In genomic region chr3:175258763-175259162, GRCh38 we compare ENCODE assay signal across 19 cellular contexts.
DNase-seq lines count a peak whose midpoint lies in the region; ATAC-seq and TF ChIP-seq lines count a peak whose summit lies in the region.
"Had no signal": no experiment of that assay in that cellular context is flagged by ENCODE, and none has a peak within 500 bp of the region (broad histone marks: within the 10 kb centered on the region; RNA-seq: fewer than 3 reads in every experiment).

No MANE protein-coding gene starts in this region.

- dilution Hi-C loops in mammary epithelial cell (cut with HindIII; ENCODE audit: low sequenced_read_pairs) = no loop called here

- H3K27ac Mint-ChIP-seq in Calu3 (ENCODE audit: unreplicated experiment) = peak overlapping the region; percentile 1
- H3K27ac Mint-ChIP-seq: activated B cell treated with CpG ODN at 0.5 μM for 24 hours, H9 had no signal

- intact Hi-C loops in Calu3 (cut with micrococcal nuclease; ENCODE audit: unreplicated experiment) = no loop called here
- intact Hi-C loops in mammary epithelial cell (cut with micrococcal nuclease) = no loop called here
- intact Hi-C loops in left lung (cut with DNase I) = no loop called here

- no peak overlapping the region for H2AFZ ChIP-seq in mammary epithelial cell (ENCODE audit: low read depth, low read length)

- CTCF ChIA-PET in Calu3 (lab: Charles Lee) (interaction anchor here (0.7 kb wide), 1 partner anchor 34 kb away, joined by 3 read pairs; no protein-coding TSS in a partner anchor), mammary epithelial cell (lab: Charles Lee; ENCODE audit: low non-redundant PET) (no interaction called here)

- 83% methylated on average over 4 of the region's 4 CpGs for WGBS in mammary epithelial cell (ENCODE audit: low coverage, missing lambda C conversion rate)

- in situ Hi-C loops in mammary epithelial cell (cut with MboI; ENCODE audit: low sequenced_read_pairs in 2 of 2) = no loop called here

- BruUV-seq in Calu3 (replicated peaks; lab: Mats Ljungman, UMichigan) = no TSS peak
- BruUV-seq in mammary epithelial cell (replicated peaks; lab: Mats Ljungman, UMichigan) = no TSS peak

- H3K36me3 Mint-ChIP-seq in Calu3 (ENCODE audit: insufficient read depth, unreplicated experiment) = no peaks in the 10 kb centered on the region

- H3K9me3 ChIP-seq in mammary epithelial cell (replicated peaks; ENCODE audit: insufficient read depth, low read length) (no peaks in the 10 kb centered on the region), left lung (no peaks in the 10 kb centered on the region)
- H3K9me3 ChIP-seq: lower lobe of right lung had no signal

- TF ChIP-seq CTCF in Calu3 (IDR thresholded peaks at IDR 0.05; ENCODE audit: unreplicated experiment) (no peak), mammary epithelial cell (conservative IDR thresholded peaks at IDR 0.05 in 1 of 2, IDR thresholded peaks at IDR 0.05 in 1 of 2; ENCODE audit: extremely low read depth in 1 of 2, insufficient read depth in 1 of 2, low read depth in 1 of 2, low read length in 2 of 2) (no peak), left lung (IDR thresholded peaks at IDR 0.05) (no peak)

- H3K27me3 Mint-ChIP-seq in Calu3 (ENCODE audit: unreplicated experiment) = no peaks in the 10 kb centered on the region
- H3K27me3 Mint-ChIP-seq: activated B cell treated with CpG ODN at 0.5 μM for 24 hours had no signal

- H3K9me3 Mint-ChIP-seq in Calu3 (ENCODE audit: low read depth, unreplicated experiment) = no peaks in the 10 kb centered on the region
- H3K9me3 Mint-ChIP-seq: activated B cell treated with CpG ODN at 0.5 μM for 24 hours, H9 had no signal

- ATAC-seq in left lung (peak; percentile 50), GM21737 (IDR thresholded peaks at IDR 0.05; ENCODE audit: unreplicated experiment) (no peak), HG02610 (IDR thresholded peaks at IDR 0.05; ENCODE audit: unreplicated experiment) (no peak), GM21367 (IDR thresholded peaks at IDR 0.05; ENCODE audit: unreplicated experiment) (no peak)

- H3K4me1 ChIP-seq in mammary epithelial cell (ENCODE audit: insufficient read depth, low read length) = peaks cover 29% of the 10 kb centered on the region
- H3K4me1 ChIP-seq in left lung = no peaks in the 10 kb centered on the region
- H3K4me1 ChIP-seq: lower lobe of right lung had no signal

- no peaks in the 10 kb centered on the region for H3K79me2 ChIP-seq in mammary epithelial cell (ENCODE audit: insufficient read depth, low read length)

- H3K9ac ChIP-seq in mammary epithelial cell (ENCODE audit: insufficient read depth, low read length) = no peak overlapping the region

- H3K27ac ChIP-seq in mammary epithelial cell (ENCODE audit: insufficient read depth, low read depth, low read length) (no peak overlapping the region), left lung (no peak overlapping the region)
- H3K27ac ChIP-seq: dorsolateral prefrontal cortex, lower lobe of right lung had no signal

- H3K4me3 ChIP-seq in mammary epithelial cell (replicated peaks in 1 of 3; ENCODE audit: insufficient read depth in 1 of 3, low read depth in 2 of 3, low read length in 3 of 3) (no peak overlapping the region), left lung (no peak overlapping the region)
- H3K4me3 ChIP-seq: dorsolateral prefrontal cortex, lower lobe of right lung had no signal

- H3K36me3 ChIP-seq in mammary epithelial cell (ENCODE audit: insufficient read depth, low read length) = no peaks in the 10 kb centered on the region
- H3K36me3 ChIP-seq in left lung = no peaks in the 10 kb centered on the region
- H3K36me3 ChIP-seq: lower lobe of right lung had no signal

- DNase-seq in Calu3 (peak; percentile 56), LHCN-M2 (ENCODE audit: low read depth) (peak; percentile 85), mammary epithelial cell (peak; percentile 50), left lung (no peak)
- no peak for DNase-seq in activated CD4-positive, alpha-beta T cell treated with anti-CD3 and anti-CD28 coated beads for 48 hours
- DNase-seq: activated B cell treated with CpG ODN at 0.5 μM for 24 hours; amniotic stem cell; DMS 273 treated with DMSO at 0.1 percent for 48 hours; dorsolateral prefrontal cortex; H9; lower lobe of right lung; NCI-H1436; NCI-H510A; OCI-M1; stimulated activated CD4-positive, alpha-beta T cell treated with anti-CD3 and anti-CD28 coated beads, Interleukin-4, amount 100 ng/mL, for 24 hours; trophoblast cell had no signal

- no peak overlapping the region for H3K4me2 ChIP-seq in mammary epithelial cell (ENCODE audit: insufficient read depth, low read depth, low read length)

- no peaks in the 10 kb centered on the region for H3K27me3 ChIP-seq in mammary epithelial cell (ENCODE audit: insufficient read depth, low read length)
- no peaks in the 10 kb centered on the region for H3K27me3 ChIP-seq in left lung
- H3K27me3 ChIP-seq: dorsolateral prefrontal cortex had no signal

- H3K4me1 Mint-ChIP-seq in Calu3 (ENCODE audit: low read depth, unreplicated experiment) = peaks cover 29% of the 10 kb centered on the region
- H3K4me1 Mint-ChIP-seq: activated B cell treated with CpG ODN at 0.5 μM for 24 hours, H9 had no signal

- no peaks in the 10 kb centered on the region for H4K20me1 ChIP-seq in mammary epithelial cell (ENCODE audit: insufficient read depth, low read length)

- H3K4me3 Mint-ChIP-seq in Calu3 (ENCODE audit: low read depth, unreplicated experiment) = no peak overlapping the region
- H3K4me3 Mint-ChIP-seq: activated B cell treated with CpG ODN at 0.5 μM for 24 hours, H9 had no signal

Comparison
In these comparisons a context has a peak if more than half of its experiments do, and no peak if none do; other contexts are left out.
1. DNase-seq: peak in Calu3 (single experiment), LHCN-M2 (single experiment) and mammary epithelial cell (single experiment); none in left lung (0 of 2) and activated CD4-positive, alpha-beta T cell treated with anti-CD3 and anti-CD28 coated beads for 48 hours (single experiment).